ENCODE assay signal across 1 cellular context in genomic region chrX:129540725-129541184, GRCh38.
TF ChIP-seq lines count a peak whose summit lies in the region.

No MANE protein-coding gene starts in this region.

TF ChIP-seq in HepG2, 621 proteins besides CTCF, POLR2A, EP300 and RAD21 (continues in another document):
- TF ChIP-seq POLR2AphosphoS5 (IDR thresholded peaks at IDR 0.05; ENCODE audit: low read depth, low read length) (peak; percentile 55; the same call in 1 of the 2 replicates), GATAD2A (CRISPR knock-in tag; IDR thresholded peaks at IDR 0.05) (peak; percentile 42; the same call in 1 of the 2 replicates), SP5 (CRISPR knock-in tag; IDR thresholded peaks at IDR 0.05; ENCODE audit: borderline replicate concordance, low read depth) (peak; percentile 84), PAXIP1 (CRISPR knock-in tag; conservative IDR thresholded peaks at IDR 0.05) (peak; percentile 41; the same call in 1 of the 2 replicates), ZBTB40 (IDR thresholded peaks at IDR 0.05) (peak; percentile 23; the same call in 1 of the 2 replicates), ZBTB40 (CRISPR knock-in tag; IDR thresholded peaks at IDR 0.05) (peak; percentile 96), ZNF580 (CRISPR knock-in tag; IDR thresholded peaks at IDR 0.05; ENCODE audit: borderline replicate concordance, low read depth) (no peak), NFIC (IDR thresholded peaks at IDR 0.05; ENCODE audit: low read length) (no peak), FOXA1 (IDR thresholded peaks at IDR 0.05) (no peak), FOXA1 (CRISPR knock-in tag; IDR thresholded peaks at IDR 0.05) (0 out of 2 replicates have a peak, but pooled peaks have one; percentile 32), ARID4A (CRISPR knock-in tag; IDR thresholded peaks at IDR 0.05; ENCODE audit: borderline replicate concordance) (peak; percentile 42; the same call in 1 of the 2 replicates), GABPA (IDR thresholded peaks at IDR 0.05; ENCODE audit: low read depth, low read length) (no peak), GABPA (CRISPR knock-in tag; IDR thresholded peaks at IDR 0.05; ENCODE audit: low read depth) (peak; percentile 24; the same call in 1 of the 2 replicates), SOX6 (IDR thresholded peaks at IDR 0.05) (no peak), SOX6 (CRISPR knock-in tag; IDR thresholded peaks at IDR 0.05) (0 out of 2 replicates have a peak, but pooled peaks have one; percentile 32), RXRA (CRISPR knock-in tag; IDR thresholded peaks at IDR 0.05) (peak; percentile 50; the same call in 1 of the 2 replicates), SAP130 (CRISPR knock-in tag; IDR thresholded peaks at IDR 0.05; ENCODE audit: low read depth) (peak; percentile 77), MXI1 (IDR thresholded peaks at IDR 0.05; ENCODE audit: borderline replicate concordance, low read depth, low read length) (no peak)
- TF ChIP-seq, protein P1, sequence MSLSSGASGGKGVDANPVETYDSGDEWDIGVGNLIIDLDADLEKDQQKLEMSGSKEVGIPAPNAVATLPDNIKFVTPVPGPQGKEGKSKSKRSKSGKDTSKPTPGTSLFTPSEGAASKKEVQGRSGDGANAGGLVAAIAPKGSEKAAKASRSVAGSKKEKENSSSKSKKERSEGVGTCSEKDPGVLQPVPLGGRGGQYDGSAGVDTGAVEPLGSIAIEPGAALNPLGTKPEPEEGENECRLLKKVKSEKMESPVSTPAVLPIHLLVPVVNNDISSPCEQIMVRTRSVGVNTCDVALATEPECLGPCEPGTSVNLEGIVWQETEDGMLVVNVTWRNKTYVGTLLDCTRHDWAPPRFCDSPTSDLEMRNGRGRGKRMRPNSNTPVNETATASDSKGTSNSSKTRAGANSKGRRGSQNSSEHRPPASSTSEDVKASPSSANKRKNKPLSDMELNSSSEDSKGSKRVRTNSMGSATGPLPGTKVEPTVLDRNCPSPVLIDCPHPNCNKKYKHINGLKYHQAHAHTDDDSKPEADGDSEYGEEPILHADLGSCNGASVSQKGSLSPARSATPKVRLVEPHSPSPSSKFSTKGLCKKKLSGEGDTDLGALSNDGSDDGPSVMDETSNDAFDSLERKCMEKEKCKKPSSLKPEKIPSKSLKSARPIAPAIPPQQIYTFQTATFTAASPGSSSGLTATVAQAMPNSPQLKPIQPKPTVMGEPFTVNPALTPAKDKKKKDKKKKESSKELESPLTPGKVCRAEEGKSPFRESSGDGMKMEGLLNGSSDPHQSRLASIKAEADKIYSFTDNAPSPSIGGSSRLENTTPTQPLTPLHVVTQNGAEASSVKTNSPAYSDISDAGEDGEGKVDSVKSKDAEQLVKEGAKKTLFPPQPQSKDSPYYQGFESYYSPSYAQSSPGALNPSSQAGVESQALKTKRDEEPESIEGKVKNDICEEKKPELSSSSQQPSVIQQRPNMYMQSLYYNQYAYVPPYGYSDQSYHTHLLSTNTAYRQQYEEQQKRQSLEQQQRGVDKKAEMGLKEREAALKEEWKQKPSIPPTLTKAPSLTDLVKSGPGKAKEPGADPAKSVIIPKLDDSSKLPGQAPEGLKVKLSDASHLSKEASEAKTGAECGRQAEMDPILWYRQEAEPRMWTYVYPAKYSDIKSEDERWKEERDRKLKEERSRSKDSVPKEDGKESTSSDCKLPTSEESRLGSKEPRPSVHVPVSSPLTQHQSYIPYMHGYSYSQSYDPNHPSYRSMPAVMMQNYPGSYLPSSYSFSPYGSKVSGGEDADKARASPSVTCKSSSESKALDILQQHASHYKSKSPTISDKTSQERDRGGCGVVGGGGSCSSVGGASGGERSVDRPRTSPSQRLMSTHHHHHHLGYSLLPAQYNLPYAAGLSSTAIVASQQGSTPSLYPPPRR (CRISPR knock-in tag; IDR thresholded peaks at IDR 0.05; ENCODE audit: borderline replicate concordance) = 0 out of 2 replicates have a peak, but pooled peaks have one; percentile 25
- TF ChIP-seq, protein P2, sequence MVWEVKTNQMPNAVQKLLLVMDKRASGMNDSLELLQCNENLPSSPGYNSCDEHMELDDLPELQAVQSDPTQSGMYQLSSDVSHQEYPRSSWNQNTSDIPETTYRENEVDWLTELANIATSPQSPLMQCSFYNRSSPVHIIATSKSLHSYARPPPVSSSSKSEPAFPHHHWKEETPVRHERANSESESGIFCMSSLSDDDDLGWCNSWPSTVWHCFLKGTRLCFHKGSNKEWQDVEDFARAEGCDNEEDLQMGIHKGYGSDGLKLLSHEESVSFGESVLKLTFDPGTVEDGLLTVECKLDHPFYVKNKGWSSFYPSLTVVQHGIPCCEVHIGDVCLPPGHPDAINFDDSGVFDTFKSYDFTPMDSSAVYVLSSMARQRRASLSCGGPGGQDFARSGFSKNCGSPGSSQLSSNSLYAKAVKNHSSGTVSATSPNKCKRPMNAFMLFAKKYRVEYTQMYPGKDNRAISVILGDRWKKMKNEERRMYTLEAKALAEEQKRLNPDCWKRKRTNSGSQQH (CRISPR knock-in tag; IDR thresholded peaks at IDR 0.05; ENCODE audit: low read depth) = 0 out of 2 replicates have a peak, but pooled peaks have one; percentile 40
- TF ChIP-seq, protein P3, sequence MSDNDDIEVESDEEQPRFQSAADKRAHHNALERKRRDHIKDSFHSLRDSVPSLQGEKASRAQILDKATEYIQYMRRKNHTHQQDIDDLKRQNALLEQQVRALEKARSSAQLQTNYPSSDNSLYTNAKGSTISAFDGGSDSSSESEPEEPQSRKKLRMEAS (IDR thresholded peaks at IDR 0.05) = 0 out of 2 replicates have a peak, but pooled peaks have one; percentile 36
